In the genomic region with DNA sequence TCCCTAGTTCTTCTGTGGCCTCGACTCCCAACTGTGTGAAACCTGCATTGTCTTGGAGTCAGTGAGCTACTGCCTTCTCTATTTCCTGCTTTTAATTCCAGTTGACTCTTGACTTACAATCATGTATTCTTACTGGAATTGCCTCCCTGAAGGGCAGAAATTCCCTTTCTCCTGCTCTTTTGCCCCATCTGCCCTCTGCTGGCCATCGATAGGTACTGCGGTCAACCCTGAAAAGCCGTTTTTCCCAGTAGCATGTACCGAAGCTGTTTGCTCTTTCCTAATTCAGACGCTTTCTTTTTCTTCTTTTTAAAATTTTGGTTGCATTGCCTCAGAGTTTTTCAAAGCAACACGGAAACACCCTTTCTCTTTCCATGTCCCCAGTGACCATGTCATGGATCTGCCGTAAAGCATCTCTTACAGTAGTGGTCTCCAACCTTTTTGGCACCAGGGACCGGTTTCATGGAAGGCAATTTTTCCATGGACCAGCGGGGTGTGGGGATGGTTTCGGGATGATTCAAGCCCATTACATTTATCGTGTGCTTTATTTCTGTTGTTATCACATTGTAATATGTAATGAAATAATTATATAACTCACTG, we compare ENCODE assay signal across 8 cellular contexts.
DNase-seq lines count a peak whose midpoint lies in the region; ATAC-seq, FAIRE-seq and TF ChIP-seq lines count a peak whose summit lies in the region.

No MANE protein-coding gene starts in this region.

- no peak for FAIRE-seq in A549 (lab: Jason Lieb, UNC)

- no peak for TF ChIP-seq POLR2A in A549 (IDR thresholded peaks at IDR 0.05; ENCODE audit: low read length)

- H3K4me3 Mint-ChIP-seq in activated CD4-positive, alpha-beta memory T cell treated with anti-CD3 and anti-CD28 coated beads for 36 hours = no peak overlapping the region

- H3K4me3 ChIP-seq in A549 = peak overlapping the region; percentile 46
- H3K4me3 ChIP-seq in muscle layer of duodenum (ENCODE audit: low read depth in 1 of 2, low read length in 2 of 2) = peak overlapping the region; percentile 30 to 31
- H3K4me3 ChIP-seq in subcutaneous abdominal adipose tissue (ENCODE audit: low read depth in 1 of 5, low read length in 5 of 5) = peak overlapping the region in 3 of 5 donors; percentile 39 to 68 (median 40)

- intact Hi-C loops in activated CD4-positive, alpha-beta memory T cell treated with anti-CD3 and anti-CD28 coated beads for 36 hours (cut with micrococcal nuclease) = loop anchor here (1.0 to 10.0 kb wide), 6 partner anchors 60 to 568 kb away; no protein-coding TSS in a partner anchor

- 8% methylated on average over 12 of the region's 12 CpGs for WGBS in A549 (ENCODE audit: missing lambda C conversion rate)

- no peaks in the 10 kb centered on the region for H3K36me3 Mint-ChIP-seq in activated CD4-positive, alpha-beta memory T cell treated with anti-CD3 and anti-CD28 coated beads for 36 hours

- no peak for TF ChIP-seq EP300 in A549 (IDR thresholded peaks at IDR 0.05)

- ATAC-seq in A549 = peak; percentile 61 to 76; a peak in 4 of 6 replicates
- no peak for ATAC-seq in GM19455 (IDR thresholded peaks at IDR 0.05; ENCODE audit: unreplicated experiment)

- H3K36me3 ChIP-seq in muscle layer of duodenum (ENCODE audit: control insufficient read depth in 1 of 2, insufficient read depth in 2 of 2, low read length in 2 of 2) = no peaks in the 10 kb centered on the region
- H3K36me3 ChIP-seq in subcutaneous abdominal adipose tissue (ENCODE audit: control insufficient read depth in 5 of 5, insufficient read depth in 5 of 5, low read length in 5 of 5) = no peaks in the 10 kb centered on the region

- no peaks in the 10 kb centered on the region for H3K9me3 Mint-ChIP-seq in activated CD4-positive, alpha-beta memory T cell treated with anti-CD3 and anti-CD28 coated beads for 36 hours

- no peaks in the 10 kb centered on the region for H3K4me1 Mint-ChIP-seq in activated CD4-positive, alpha-beta memory T cell treated with anti-CD3 and anti-CD28 coated beads for 36 hours (ENCODE audit: low read depth)

- peak; percentile 79 for TF ChIP-seq CTCF in A549 (IDR thresholded peaks at IDR 0.05)
- TF ChIP-seq CTCF in GM10266 (IDR thresholded peaks at IDR 0.05; ENCODE audit: control insufficient read depth, insufficient read depth, low read depth, missing control alignments) = peak; percentile 91

- CTCF ChIA-PET in A549 (lab: Yijun Ruan, JAX) = interaction anchor here (0.6 to 3.9 kb wide), 25 partner anchors 10 to 569 kb away, joined by 3 to 28 read pairs (median 4); partner anchors contain the start of gene APOBEC4
- CTCF ChIA-PET in activated CD4-positive, alpha-beta memory T cell treated with anti-CD3 and anti-CD28 coated beads for 36 hours (lab: Charles Lee) = interaction anchor here (0.6 to 3.9 kb wide), 21 partner anchors 10 to 567 kb away, joined by 3 to 30 read pairs (median 4); partner anchors contain the start of gene TSEN15

- POLR2A ChIA-PET in A549 (lab: Yijun Ruan, JAX) = no interaction called here
- POLR2A ChIA-PET in activated CD4-positive, alpha-beta memory T cell treated with anti-CD3 and anti-CD28 coated beads for 36 hours (lab: Charles Lee) = interaction anchor here (0.6 kb wide), 1 partner anchor 108 kb away, joined by 3 read pairs; no protein-coding TSS in a partner anchor

- H3K27me3 Mint-ChIP-seq in activated CD4-positive, alpha-beta memory T cell treated with anti-CD3 and anti-CD28 coated beads for 36 hours = no peaks in the 10 kb centered on the region

- H3K9me3 ChIP-seq in A549 = no peaks in the 10 kb centered on the region
- H3K9me3 ChIP-seq in muscle layer of duodenum (ENCODE audit: control insufficient read depth in 1 of 2, low read length in 2 of 2) = no peaks in the 10 kb centered on the region
- no peaks in the 10 kb centered on the region for H3K9me3 ChIP-seq in subcutaneous abdominal adipose tissue (ENCODE audit: control insufficient read depth in 5 of 5, low read length in 5 of 5)

- H3K27ac Mint-ChIP-seq in activated CD4-positive, alpha-beta memory T cell treated with anti-CD3 and anti-CD28 coated beads for 36 hours = no peak overlapping the region

- H3K9ac ChIP-seq in subcutaneous abdominal adipose tissue (ENCODE audit: low read length in 5 of 5) = peak overlapping the region in 1 of 5 donors; percentile 16

- peak overlapping the region; percentile 96 for H3K4me2 ChIP-seq in A549

- peak; percentile 35 to 49 for DNase-seq in A549 (ENCODE audit: low read depth in 1 of 2, low spot score in 1 of 2)
- DNase-seq in GM10266 (ENCODE audit: extremely low spot score) = peak; percentile 52
- peak; percentile 55 for DNase-seq in NCI-H2107 treated with DMSO at 0.1 percent for 48 hours (lab: John Stamatoyannopoulos, UW; ENCODE audit: unreplicated experiment)
- peak; percentile 47 for DNase-seq in activated CD4-positive, alpha-beta memory T cell treated with anti-CD3 and anti-CD28 coated beads for 36 hours
- DNase-seq in epidermal melanocyte (ENCODE audit: insufficient read length, low spot score) = peak; percentile 67

- H3K4me1 ChIP-seq in A549 (no peaks in the 10 kb centered on the region), muscle layer of duodenum (ENCODE audit: control insufficient read depth in 1 of 2, insufficient read depth in 2 of 2, low read length in 2 of 2) (peaks cover 0 to 5% of the 10 kb centered on the region in 2 donors), subcutaneous abdominal adipose tissue (ENCODE audit: control insufficient read depth in 5 of 5, insufficient read depth in 5 of 5, low read length in 5 of 5) (peaks cover 0 to 10% (median 7%) of the 10 kb centered on the region in 5 donors)

- H3K27ac ChIP-seq in A549 = peak overlapping the region; percentile 10 to 36; a peak in 3 of 6 replicates
- H3K27ac ChIP-seq in muscle layer of duodenum (ENCODE audit: low read length) = no peak overlapping the region
- H3K27ac ChIP-seq in subcutaneous abdominal adipose tissue (ENCODE audit: low read depth, low read length) = no peak overlapping the region

- H3K27me3 ChIP-seq in muscle layer of duodenum (ENCODE audit: low read depth, low read length) (no peaks in the 10 kb centered on the region), subcutaneous abdominal adipose tissue (ENCODE audit: control insufficient read depth in 5 of 5, insufficient read depth in 4 of 5, low read length in 5 of 5) (no peaks in the 10 kb centered on the region)

- TF ChIP-seq RAD21 in A549 (conservative IDR thresholded peaks at IDR 0.05 in 1 of 2, IDR thresholded peaks at IDR 0.05 in 1 of 2) = peak; percentile 72 to 76

TF ChIP-seq in A549, 52 proteins besides CTCF, POLR2A, EP300 and RAD21:
- TF ChIP-seq MAX (IDR thresholded peaks at IDR 0.05) (no peak), SMC3 (IDR thresholded peaks at IDR 0.05) (peak; percentile 88), RNF2 (IDR thresholded peaks at IDR 0.05; ENCODE audit: borderline replicate concordance, low read depth) (no peak), RARB (CRISPR knock-in tag; IDR thresholded peaks at IDR 0.05) (no peak), CBX2 (IDR thresholded peaks at IDR 0.05; ENCODE audit: borderline replicate concordance, low read depth) (no peak)
- TF ChIP-seq, protein P1, sequence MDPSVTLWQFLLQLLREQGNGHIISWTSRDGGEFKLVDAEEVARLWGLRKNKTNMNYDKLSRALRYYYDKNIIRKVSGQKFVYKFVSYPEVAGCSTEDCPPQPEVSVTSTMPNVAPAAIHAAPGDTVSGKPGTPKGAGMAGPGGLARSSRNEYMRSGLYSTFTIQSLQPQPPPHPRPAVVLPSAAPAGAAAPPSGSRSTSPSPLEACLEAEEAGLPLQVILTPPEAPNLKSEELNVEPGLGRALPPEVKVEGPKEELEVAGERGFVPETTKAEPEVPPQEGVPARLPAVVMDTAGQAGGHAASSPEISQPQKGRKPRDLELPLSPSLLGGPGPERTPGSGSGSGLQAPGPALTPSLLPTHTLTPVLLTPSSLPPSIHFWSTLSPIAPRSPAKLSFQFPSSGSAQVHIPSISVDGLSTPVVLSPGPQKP (IDR thresholded peaks at IDR 0.05; ENCODE audit: low read depth, low read length) = no peak

Comparison
In these comparisons a context has a peak if more than half of its experiments do, and no peak if none do; other contexts are left out.
1. H3K27ac ChIP-seq: peak in A549 (2 of 2); none in muscle layer of duodenum (single experiment) and subcutaneous abdominal adipose tissue (single experiment).
2. Peak in every context shown above with its lines, with median percentiles within 50 percentile points of each other: DNase-seq and H3K4me3 ChIP-seq.